7 cellular contexts compared by ENCODE assay signal in genomic region chr2:190535586-190535985, GRCh38. TPM values are rescaled to one million over a fixed set of nuclear protein-coding genes. Genes with fewer than 3 reads are reported as not detected.
A peak's percentile ranks its signal among the peaks of the same experiment; 100 is the strongest.
DNase-seq lines count a peak whose midpoint lies in the region; ATAC-seq and TF ChIP-seq lines count a peak whose summit lies in the region.

No MANE protein-coding gene starts in this region.

- no peaks in the 10 kb centered on the region for H3K27me3 Mint-ChIP-seq in HFFc6 (ENCODE audit: insufficient read depth)

- peaks cover 27% of the 10 kb centered on the region for H3K4me1 Mint-ChIP-seq in HFFc6 (ENCODE audit: low read depth)

- H3K27me3 ChIP-seq in RWPE2 (ENCODE audit: insufficient read depth, poor library complexity, severe bottlenecking) (no peaks in the 10 kb centered on the region), spleen (replicated peaks in 1 of 7) (no peaks in the 10 kb centered on the region)

- TF ChIP-seq POLR2A in spleen (IDR thresholded peaks at IDR 0.05), result no peak

- DNase-seq in HFFc6, result no peak
- no peak for DNase-seq in RWPE2 (ENCODE audit: low spot score)
- DNase-seq in fibroblast of pulmonary artery (ENCODE audit: low read depth), result no peak
- no peak for DNase-seq in spleen
- DNase-seq in GM19238 (ENCODE audit: insufficient read length, low spot score), result no peak
- DNase-seq in stimulated activated naive CD4-positive, alpha-beta T cell treated with Interleukin-2 at 50 U/mL for 16 hours (lab: John Stamatoyannopoulos, UW), result no peak
- no peak for DNase-seq in NCI-H446 (lab: John Stamatoyannopoulos, UW)

- H3K9me3 ChIP-seq in RWPE2 (ENCODE audit: severe bottlenecking), result peaks cover 14% of the 10 kb centered on the region
- peaks cover 7 to 43% (median 39%) of the 10 kb centered on the region in 8 donors for H3K9me3 ChIP-seq in spleen

- H3K36me3 Mint-ChIP-seq in HFFc6 (ENCODE audit: low read depth), result peaks cover 31% of the 10 kb centered on the region

- H3K27ac Mint-ChIP-seq in HFFc6, result no peak overlapping the region; the same call in 1 of the 2 replicates

- WGBS in spleen, 5 donors, result 63 to 70% (median 66%) methylated on average over 1 of the region's 1 CpG

- H3K36me3 ChIP-seq in RWPE2 (ENCODE audit: low read depth) (no peaks in the 10 kb centered on the region), spleen (no peaks in the 10 kb centered on the region)

- peak overlapping the region; percentile 94 for H3K4me3 Mint-ChIP-seq in HFFc6

- intact Hi-C loops in spleen (cut with DNase I; ENCODE audit: low total_unique reads), result loop anchor here (10.0 kb wide), 1 partner anchor 109 kb away; the partner anchor contains the start of gene NAB1

- H3K4me3 ChIP-seq in RWPE2 (ENCODE audit: severe bottlenecking) (peak overlapping the region; percentile 53), fibroblast of pulmonary artery (replicated peaks; ENCODE audit: low read depth, low read length) (peak overlapping the region; percentile 58), spleen (peak overlapping the region in 6 of 8 donors; percentile 61 to 82 (median 74))

- H3K9me3 Mint-ChIP-seq in HFFc6, result peaks cover 20% of the 10 kb centered on the region

- peak overlapping the region; percentile 69 for H3K27ac ChIP-seq in RWPE2 (ENCODE audit: poor library complexity, severe bottlenecking)
- peak overlapping the region in 7 of 8 donors; percentile 93 to 98 (median 98) for H3K27ac ChIP-seq in spleen

- TF ChIP-seq CTCF in HFFc6 (IDR thresholded peaks at IDR 0.05), result no peak
- no peak for TF ChIP-seq CTCF in RWPE2 (IDR thresholded peaks at IDR 0.05; ENCODE audit: poor library complexity, severe bottlenecking)
- no peak for TF ChIP-seq CTCF in fibroblast of pulmonary artery (IDR thresholded peaks at IDR 0.05; ENCODE audit: low read length, missing control alignments)
- no peak for TF ChIP-seq CTCF in spleen (IDR thresholded peaks at IDR 0.05 in 8 of 11, conservative IDR thresholded peaks at IDR 0.05 in 3 of 11)

- no peak for ATAC-seq in RWPE2 (ENCODE audit: low read depth)

- H3K4me1 ChIP-seq in RWPE2 (ENCODE audit: insufficient read depth, poor library complexity, severe bottlenecking), result peaks cover 13% of the 10 kb centered on the region
- peaks cover 3 to 53% (median 25%) of the 10 kb centered on the region in 6 donors for H3K4me1 ChIP-seq in spleen

RNA-seq across cellular contexts. Expression of gene NEMP2, which starts 1.1 kb away (rescaled TPM):
- total RNA-seq in HFFc6 (2021; fragmentation: NEBNext Ultra II Directional; extraction: Animal tissue kit (Norgen Biotek cat#: 25700)), result 1 to 10 TPM; 1.5 to 7.4 (median 6.5) TPM
- 10 to 100 TPM in 6 of 7 donors, 1 to 10 TPM in 1; 7.7 to 19.2 (median 12.8) TPM for total RNA-seq in spleen
- 1 to 10 TPM in 2 of 3 donors, under 1 TPM in 1; 0.89 to 1.8 (median 1.4) TPM for polyA plus RNA-seq in spleen
